18 cellular contexts compared by ENCODE assay signal in genomic region chr6:159874475-159874874, GRCh38. TPM values are rescaled to one million over a fixed set of nuclear protein-coding genes. Genes with fewer than 3 reads are reported as not detected.
DNase-seq lines count a peak whose midpoint lies in the region; ATAC-seq and TF ChIP-seq lines count a peak whose summit lies in the region.
"Had no signal": no experiment of that assay in that cellular context is flagged by ENCODE, and none has a peak within 500 bp of the region (broad histone marks: within the 10 kb centered on the region; RNA-seq: fewer than 3 reads in every experiment).

No MANE protein-coding gene starts in this region.

- H3K9me3 ChIP-seq in IMR-90 (ENCODE audit: control insufficient read depth, insufficient read depth, low read length): no peaks in the 10 kb centered on the region
- no peaks in the 10 kb centered on the region for H3K9me3 ChIP-seq in transverse colon
- H3K9me3 ChIP-seq: Caco-2 had no signal

- no TSS peak for BruUV-seq in IMR-90 (replicated peaks; lab: Mats Ljungman, UMichigan)

- H3K27ac ChIP-seq in IMR-90 (ENCODE audit: insufficient read depth, low read length): no peak overlapping the region
- H3K27ac ChIP-seq in transverse colon: no peak overlapping the region
- H3K27ac ChIP-seq: KMS-11 had no signal

- H3K4me3 ChIP-seq in IMR-90 (ENCODE audit: insufficient read depth, low read depth, low read length) (no peak overlapping the region), transverse colon (no peak overlapping the region)

- H3K9me1 ChIP-seq in IMR-90 (ENCODE audit: insufficient read depth, low read length): no peaks in the 10 kb centered on the region

- TF ChIP-seq CTCF in IMR-90 (conservative IDR thresholded peaks at IDR 0.05; ENCODE audit: low read depth, low read length): no peak
- no peak for TF ChIP-seq CTCF in transverse colon (IDR thresholded peaks at IDR 0.05)

- H3K79me1 ChIP-seq in IMR-90 (ENCODE audit: low read depth in 1 of 2, low read length in 2 of 2): no peaks in the 10 kb centered on the region

- peak; percentile 13 for DNase-seq in IMR-90
- DNase-seq in cerebellar cortex (ENCODE audit: low spot score): peak; percentile 12
- DNase-seq in islet precursor cell: peak; percentile 35
- DNase-seq in superior temporal gyrus (ENCODE audit: extremely low spot score): peak; percentile 74
- DNase-seq in NOMO-1 treated with DMSO at 0.1 percent for 48 hours (lab: John Stamatoyannopoulos, UW; ENCODE audit: unreplicated experiment): no peak
- DNase-seq in transverse colon: no peak
- no peak for DNase-seq in NCI-H2081 (lab: John Stamatoyannopoulos, UW)
- DNase-seq: activated CD4-positive, alpha-beta T cell treated with anti-CD3 and anti-CD28 coated beads, Interleukin-2, amount 10 ng/mL, durations not matched to agents 7 days and 5 days; activated T-cell treated with anti-CD3 and anti-CD28 coated beads, Interleukin-2, amount 50 U/mL, for 48 hours; amniotic stem cell; Caco-2; effector memory CD8-positive, alpha-beta T cell; NCI-H187 treated with DMSO at 0.1 percent for 48 hours; stimulated activated CD4-positive, alpha-beta T cell treated with anti-CD3 and anti-CD28 coated beads, Interleukin-4, amount 100 ng/mL, for 4 hours; stimulated activated naive B cell treated with anti-CD40 and anti-IgM and Interleukin-4, amounts not matched to agents 10 μg/mL and 1 μg/mL and 100 μg/mL, for 72 hours; T1000 had no signal

- H3K14ac ChIP-seq in IMR-90 (replicated peaks; ENCODE audit: low read depth, low read length): no peak overlapping the region

- no peak overlapping the region for H4K5ac ChIP-seq in IMR-90 (ENCODE audit: low read depth, low read length)

- no peak for TF ChIP-seq RAD21 in IMR-90 (IDR thresholded peaks at IDR 0.05; ENCODE audit: low read length)

- CTCF ChIA-PET in IMR-90 (lab: Yijun Ruan, JAX): interaction anchor here (1.1 kb wide), 1 partner anchor 11 kb away, joined by 4 read pairs; no protein-coding TSS in a partner anchor

- no peaks in the 10 kb centered on the region for H3K4me1 ChIP-seq in IMR-90 (ENCODE audit: control insufficient read depth, insufficient read depth, low read length)
- H3K4me1 ChIP-seq in transverse colon: no peaks in the 10 kb centered on the region
- H3K4me1 ChIP-seq: Caco-2 had no signal

- no peak overlapping the region for H3K9ac ChIP-seq in IMR-90 (ENCODE audit: low read depth, low read length)
- H3K9ac ChIP-seq: KMS-11 had no signal

- H4K8ac ChIP-seq in IMR-90 (ENCODE audit: low read depth in 2 of 2, low read length in 2 of 2): no peak overlapping the region

- no peak overlapping the region for H3K4ac ChIP-seq in IMR-90 (ENCODE audit: low read depth, low read length)

- H3K4me2 ChIP-seq in IMR-90 (ENCODE audit: low read depth, low read length): no peak overlapping the region
- H3K4me2 ChIP-seq: KMS-11 had no signal

- H4K20me1 ChIP-seq in IMR-90 (ENCODE audit: insufficient read depth, low read length): no peaks in the 10 kb centered on the region

- no peak overlapping the region for H2BK5ac ChIP-seq in IMR-90 (ENCODE audit: low read depth, low read length, poor library complexity, severe bottlenecking)

- no peaks in the 10 kb centered on the region for H3K36me3 ChIP-seq in IMR-90 (ENCODE audit: control insufficient read depth, insufficient read depth, low read length)
- H3K36me3 ChIP-seq in transverse colon: no peaks in the 10 kb centered on the region

- in situ Hi-C loops in IMR-90 (cut with MboI; ENCODE audit: low sequenced_read_pairs) (loop anchor here (25.0 kb wide), 1 partner anchor 588 kb away; no protein-coding TSS in a partner anchor), transverse colon (cut with MboI; ENCODE audit: low pct_ligation_motif_present in 1 of 4, low pct_unique_long_range_greater_than_20kb in 1 of 4, low sequenced_read_pairs in 3 of 4) (loop anchor here in 3 of 4 donors (25.0 kb wide), 1 partner anchor 588 kb away; no protein-coding TSS in a partner anchor)

- no CpG with 5 or more reads among the region's 2 CpGs for WGBS in IMR-90 (ENCODE audit: extremely low coverage in 2 of 2, insufficient read length in 1 of 2), 2 experiments
- WGBS in transverse colon (ENCODE audit: low coverage in 1 of 2), 2 donors: 82% methylated on average over 2 of the region's 2 CpGs; no CpG with 5 or more reads in 1 of the 2 donors

- dilution Hi-C loops in IMR-90 (cut with HindIII; ENCODE audit: low sequenced_read_pairs, unreplicated experiment): no loop called here

- no peak overlapping the region for H2AK9ac ChIP-seq in IMR-90 (replicated peaks; ENCODE audit: low read depth, low read length, poor library complexity)

- TF ChIP-seq EP300 in transverse colon (IDR thresholded peaks at IDR 0.05; ENCODE audit: low read depth): no peak

- TF ChIP-seq POLR2A in IMR-90 (IDR thresholded peaks at IDR 0.05; ENCODE audit: low read depth, low read length): no peak
- no peak for TF ChIP-seq POLR2A in transverse colon (IDR thresholded peaks at IDR 0.05)

- H3K27me3 ChIP-seq in IMR-90 (ENCODE audit: control insufficient read depth, insufficient read depth, low read length) (peaks cover 8% of the 10 kb centered on the region; the same call in 1 of the 2 replicates), transverse colon (no peaks in the 10 kb centered on the region)

- H2AFZ ChIP-seq in IMR-90 (replicated peaks; ENCODE audit: low read length, poor library complexity): no peak overlapping the region

- intact Hi-C loops in IMR-90 (cut with micrococcal nuclease) (no loop called here), transverse colon (cut with DNase I; ENCODE audit: low total_unique reads) (no loop called here)

- H2BK20ac ChIP-seq in IMR-90 (ENCODE audit: low read depth, low read length): no peak overlapping the region

- H3K56ac ChIP-seq in IMR-90 (ENCODE audit: extremely low read depth, insufficient read depth, low read length): no peak overlapping the region

- H3K23ac ChIP-seq in IMR-90 (ENCODE audit: low read depth, low read length): no peak overlapping the region

- H2BK15ac ChIP-seq in IMR-90 (ENCODE audit: low read depth, low read length): no peak overlapping the region

- no peak overlapping the region for H3K18ac ChIP-seq in IMR-90 (ENCODE audit: low read depth, low read length)

- peak; percentile 37; the same call in 1 of the 2 replicates for ATAC-seq in IMR-90 (ENCODE audit: low read depth)
- ATAC-seq: effector memory CD8-positive, alpha-beta T cell had no signal

- no peak overlapping the region for H2AK5ac ChIP-seq in IMR-90 (ENCODE audit: low read depth, low read length)

- no peak overlapping the region; the same call in 1 of the 2 replicates for H4K91ac ChIP-seq in IMR-90 (ENCODE audit: insufficient read depth, low read depth, low read length)

- H2BK120ac ChIP-seq in IMR-90 (ENCODE audit: low read depth, low read length): no peak overlapping the region

- POLR2A ChIA-PET in IMR-90 (lab: Charles Lee; ENCODE audit: unreplicated experiment): no interaction called here

TF ChIP-seq in IMR-90, 13 proteins besides CTCF, POLR2A, EP300 and RAD21:
- no peak for TF ChIP-seq FOS (IDR thresholded peaks at IDR 0.05; ENCODE audit: low read depth, low read length)
- TF ChIP-seq RCOR1 (IDR thresholded peaks at IDR 0.05; ENCODE audit: insufficient replicate concordance, low read length): no peak
- TF ChIP-seq ELK1 (IDR thresholded peaks at IDR 0.05; ENCODE audit: borderline replicate concordance, low read depth, low read length): no peak
- TF ChIP-seq MXI1 (IDR thresholded peaks at IDR 0.05; ENCODE audit: borderline replicate concordance, low read depth, low read length): no peak
- no peak for TF ChIP-seq RFX5 (IDR thresholded peaks at IDR 0.05; ENCODE audit: low read depth, low read length)
- TF ChIP-seq SMC3 (IDR thresholded peaks at IDR 0.05; ENCODE audit: low read depth, low read length): no peak
- TF ChIP-seq BHLHE40 (IDR thresholded peaks at IDR 0.05; ENCODE audit: low read depth, low read length): no peak
- TF ChIP-seq CHD1 (IDR thresholded peaks at IDR 0.05; ENCODE audit: low read depth, low read length): no peak
- TF ChIP-seq USF2 (IDR thresholded peaks at IDR 0.05; ENCODE audit: low read depth, low read length): no peak
- no peak for TF ChIP-seq MAFK (IDR thresholded peaks at IDR 0.05; ENCODE audit: low read depth, low read length)
- TF ChIP-seq NFE2L2 (IDR thresholded peaks at IDR 0.05; ENCODE audit: low read depth, low read length): no peak
- TF ChIP-seq MAZ (IDR thresholded peaks at IDR 0.05; ENCODE audit: borderline replicate concordance, low read depth, low read length): no peak
- no peak for TF ChIP-seq CEBPB (IDR thresholded peaks at IDR 0.05; ENCODE audit: low read depth, low read length)

RNA-seq across cellular contexts. Expression of gene MAS1, which starts 16.3 kb away (rescaled TPM):
- total RNA-seq in IMR-90 (2012; rRNA removed) (not detected in 2 replicates), transverse colon (not detected)
- under 0.01 TPM in 1 of 2 replicates, not detected in the other for polyA plus RNA-seq in IMR-90 (2012; rRNA removed)
- not detected in 2 replicates for polyA plus RNA-seq in IMR-90 (2012; cell fraction: cytosol; rRNA removed)
- polyA plus RNA-seq in IMR-90 (2012; cell fraction: nucleus; rRNA removed; ENCODE audit: low replicate concordance): not detected in 2 replicates
- total RNA-seq: activated CD4-positive, alpha-beta T cell treated with anti-CD3 and anti-CD28 coated beads, Interleukin-2, amount 10 ng/mL, durations not matched to agents 7 days and 5 days; Caco-2; mesenteric fat pad had no signal

Comparison
In these comparisons a context has a peak if more than half of its experiments do, and no peak if none do; other contexts are left out.
1. DNase-seq: peak in IMR-90 (single experiment), cerebellar cortex (single experiment), islet precursor cell (single experiment) and superior temporal gyrus (single experiment); none in NOMO-1 treated with DMSO at 0.1 percent for 48 hours (single experiment), transverse colon (single experiment) and NCI-H2081 (0 of 2).